Comparison of ENCODE assay signal across 12 cellular contexts in genomic region chr6:148364056-148364844, GRCh38. TPM values are rescaled to one million over a fixed set of nuclear protein-coding genes. Genes with fewer than 3 reads are reported as not detected.
A peak's percentile ranks its signal among the peaks of the same experiment; 100 is the strongest.
DNase-seq lines count a peak whose midpoint lies in the region; ATAC-seq and TF ChIP-seq lines count a peak whose summit lies in the region.
"Had no signal": no experiment of that assay in that cellular context is flagged by ENCODE, and none has a peak within 500 bp of the region (broad histone marks: within the 10 kb centered on the region; RNA-seq: fewer than 3 reads in every experiment).

No MANE protein-coding gene starts in this region.

- peaks cover 57% of the 10 kb centered on the region for H3K36me3 Mint-ChIP-seq in nephron progenitor cell (ENCODE audit: low read depth)
- H3K36me3 Mint-ChIP-seq in activated CD4-positive, alpha-beta T cell treated with anti-CD3 and anti-CD28 coated beads, Interleukin-2, amount 10 ng/mL, durations not matched to agents 24 days and 14 days (ENCODE audit: low read depth): peaks cover 1% of the 10 kb centered on the region
- H3K36me3 Mint-ChIP-seq: CD8-positive, alpha-beta T cell had no signal

- peaks cover 8% of the 10 kb centered on the region for H3K36me3 ChIP-seq in MG63

- H3K4me1 Mint-ChIP-seq in nephron progenitor cell: peaks cover 36% of the 10 kb centered on the region
- peaks cover 16% of the 10 kb centered on the region for H3K4me1 Mint-ChIP-seq in activated CD4-positive, alpha-beta T cell treated with anti-CD3 and anti-CD28 coated beads, Interleukin-2, amount 10 ng/mL, durations not matched to agents 24 days and 14 days

- no peak for TF ChIP-seq CTCF in nephron progenitor cell (IDR thresholded peaks at IDR 0.05)

- no peaks in the 10 kb centered on the region for H3K27me3 Mint-ChIP-seq in nephron progenitor cell (ENCODE audit: low read depth, poor library complexity)
- peaks cover 22% of the 10 kb centered on the region for H3K27me3 Mint-ChIP-seq in activated CD4-positive, alpha-beta T cell treated with anti-CD3 and anti-CD28 coated beads, Interleukin-2, amount 10 ng/mL, durations not matched to agents 24 days and 14 days

- DNase-seq in AG08395 (ENCODE audit: low spot score) (peak; percentile 58), NCI-H226 (peak; percentile 23), nephron progenitor cell (no peak), DMS53 treated with DMSO at 0.1 percent for 48 hours (lab: John Stamatoyannopoulos, UW; ENCODE audit: unreplicated experiment) (no peak), MG63 (no peak)
- DNase-seq in activated CD8-positive, alpha-beta memory T cell treated with anti-CD3 and anti-CD28 coated beads, Interleukin-2, amount 50 U/mL, for 48 hours: no peak
- no peak for DNase-seq in activated CD4-positive, alpha-beta T cell treated with anti-CD3 and anti-CD28 coated beads, Interleukin-2, amount 10 ng/mL, durations not matched to agents 24 days and 14 days
- DNase-seq: activated CD4-positive, alpha-beta memory T cell treated with anti-CD3 and anti-CD28 coated beads, Interleukin-2, amount 10 ng/mL, durations not matched to agents 7 days and 5 days; CD8-positive, alpha-beta T cell; stimulated activated CD4-positive, alpha-beta T cell treated with anti-CD3 and anti-CD28 coated beads, Interleukin-15, amount 100 ng/mL, for 24 hours had no signal

- H3K4me3 ChIP-seq in MG63: no peak overlapping the region
- H3K4me3 ChIP-seq: PC-9 had no signal

- H3K9me3 Mint-ChIP-seq in nephron progenitor cell: peaks cover 15% of the 10 kb centered on the region
- H3K9me3 Mint-ChIP-seq in activated CD4-positive, alpha-beta T cell treated with anti-CD3 and anti-CD28 coated beads, Interleukin-2, amount 10 ng/mL, durations not matched to agents 24 days and 14 days: no peaks in the 10 kb centered on the region
- H3K9me3 Mint-ChIP-seq: activated CD4-positive, alpha-beta memory T cell treated with anti-CD3 and anti-CD28 coated beads, Interleukin-2, amount 10 ng/mL, durations not matched to agents 7 days and 5 days; CD8-positive, alpha-beta T cell had no signal

- peak; percentile 62 for ATAC-seq in esophagus mucosa
- ATAC-seq: CD8-positive, alpha-beta T cell had no signal

- no peak overlapping the region for H3K4me3 Mint-ChIP-seq in nephron progenitor cell
- no peak overlapping the region for H3K4me3 Mint-ChIP-seq in activated CD4-positive, alpha-beta T cell treated with anti-CD3 and anti-CD28 coated beads, Interleukin-2, amount 10 ng/mL, durations not matched to agents 24 days and 14 days
- H3K4me3 Mint-ChIP-seq: activated CD4-positive, alpha-beta memory T cell treated with anti-CD3 and anti-CD28 coated beads, Interleukin-2, amount 10 ng/mL, durations not matched to agents 7 days and 5 days; CD8-positive, alpha-beta T cell had no signal

- no peaks in the 10 kb centered on the region for H3K9me3 ChIP-seq in MG63

- no peaks in the 10 kb centered on the region for H3K27me3 ChIP-seq in MG63

- intact Hi-C loops in activated CD4-positive, alpha-beta T cell treated with anti-CD3 and anti-CD28 coated beads, Interleukin-2, amount 10 ng/mL, durations not matched to agents 24 days and 14 days (cut with micrococcal nuclease): no loop called here

- peak overlapping the region; percentile 49 for H3K27ac Mint-ChIP-seq in nephron progenitor cell
- no peak overlapping the region for H3K27ac Mint-ChIP-seq in activated CD4-positive, alpha-beta T cell treated with anti-CD3 and anti-CD28 coated beads, Interleukin-2, amount 10 ng/mL, durations not matched to agents 24 days and 14 days
- H3K27ac Mint-ChIP-seq: activated CD4-positive, alpha-beta memory T cell treated with anti-CD3 and anti-CD28 coated beads, Interleukin-2, amount 10 ng/mL, durations not matched to agents 7 days and 5 days; CD8-positive, alpha-beta T cell had no signal

RNA-seq across cellular contexts. Expression of gene SASH1, which starts 21.6 kb away (rescaled TPM):
- total RNA-seq in esophagus mucosa: 65.2 TPM
- total RNA-seq in MG63 (2014; rRNA removed; shearing (Covaris generic); ENCODE audit: low replicate concordance): 31.8 and 39.1 TPM in 2 replicates
- total RNA-seq in activated CD4-positive, alpha-beta T cell treated with anti-CD3 and anti-CD28 coated beads, Interleukin-2, amount 10 ng/mL, durations not matched to agents 24 days and 14 days: 0.44 and 0.66 TPM in 2 replicates

Comparison
In these comparisons a context has a peak if more than half of its experiments do, and no peak if none do; other contexts are left out.
1. DNase-seq: peak in AG08395 (single experiment) and NCI-H226 (single experiment); none in nephron progenitor cell (single experiment), DMS53 treated with DMSO at 0.1 percent for 48 hours (single experiment), activated CD8-positive, alpha-beta memory T cell treated with anti-CD3 and anti-CD28 coated beads, Interleukin-2, amount 50 U/mL, for 48 hours (single experiment), MG63 (single experiment) and activated CD4-positive, alpha-beta T cell treated with anti-CD3 and anti-CD28 coated beads, Interleukin-2, amount 10 ng/mL, durations not matched to agents 24 days and 14 days (single experiment).
2. RNA of gene SASH1, which starts 21.6 kb away (total RNA-seq): 65.2 TPM in esophagus mucosa (single experiment) and 31.8 to 39.1 TPM in MG63; 0.44 to 0.66 TPM in activated CD4-positive, alpha-beta T cell treated with anti-CD3 and anti-CD28 coated beads, Interleukin-2, amount 10 ng/mL, durations not matched to agents 24 days and 14 days; every median in the first group is over 10 times any median in the second.